Comparison of ENCODE assay signal across 29 cellular contexts in the genomic region with DNA sequence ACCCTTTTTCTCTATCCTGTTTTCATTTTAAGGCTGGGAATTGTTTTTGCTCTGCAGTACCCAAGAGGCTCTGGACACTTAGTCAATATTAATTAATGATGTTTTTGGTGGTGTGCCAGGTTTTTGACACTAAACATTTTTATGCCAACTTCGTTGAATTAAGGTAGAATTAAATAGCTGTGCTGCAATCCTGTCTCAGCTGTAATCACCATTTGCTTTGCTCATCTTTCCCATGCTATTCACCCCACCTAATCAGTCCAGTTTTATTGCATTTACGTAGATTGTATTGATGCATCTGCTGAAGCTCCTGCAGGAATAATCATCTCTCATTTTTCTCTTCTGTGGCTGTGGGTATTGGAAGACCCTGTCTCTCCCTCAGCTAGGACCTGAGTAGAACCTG.
"Had no signal": no experiment of that assay in that cellular context is flagged by ENCODE, and none has a peak within 500 bp of the region (broad histone marks: within the 10 kb centered on the region; RNA-seq: fewer than 3 reads in every experiment).

No MANE protein-coding gene starts in this region.

- FAIRE-seq: astrocyte, bronchial epithelial cell, colon, frontal cortex had no signal

- ATAC-seq: activated naive CD4-positive, alpha-beta T cell treated with anti-CD3 and anti-CD28 coated beads, Interleukin-2, amount 50 U/mL, for 72 hours; activated T-cell treated with anti-CD3 and anti-CD28 coated beads, Interleukin-2, amount 50 U/mL, for 72 hours; esophagus mucosa had no signal

- H3K36me3 ChIP-seq: brain microvascular endothelial cell had no signal

- DNase-seq: activated CD4-positive, alpha-beta memory T cell treated with anti-CD3 and anti-CD28 coated beads, Interleukin-2, amount 10 ng/mL, durations not matched to agents 7 days and 5 days; activated CD4-positive, alpha-beta T cell treated with anti-CD3 and anti-CD28 coated beads for 4 hours; activated CD4-positive, alpha-beta T cell treated with anti-CD3 and anti-CD28 coated beads, Interleukin-2, amount 10 ng/mL, durations not matched to agents 7 days and 5 days; activated CD4-positive, alpha-beta T cell treated with anti-CD3 and anti-CD28 coated beads, Interleukin-2, amount 50 U/mL, for 4 hours; activated CD4-positive, CD25-positive, alpha-beta regulatory T cell; activated CD4-positive, CD25-positive, alpha-beta regulatory T cell treated with anti-CD3 and anti-CD28 coated beads, Interleukin-2, amount 50 U/mL, for 72 hours; activated CD8-positive, alpha-beta memory T cell treated with anti-CD3 and anti-CD28 coated beads, Interleukin-2, amount 50 U/mL, for 48 hours; activated gamma-delta T cell; activated naive CD4-positive, alpha-beta T cell; activated naive CD4-positive, alpha-beta T cell treated with anti-CD3 and anti-CD28 coated beads, Interleukin-2, amount 10 ng/mL, durations not matched to agents 7 days and 5 days; activated naive CD8-positive, alpha-beta T cell treated with anti-CD3 and anti-CD28 coated beads, Interleukin-2, amount 10 ng/mL, durations not matched to agents 7 days and 5 days; activated T-cell treated with anti-CD3 and anti-CD28 coated beads for 4 hours; activated T-cell treated with anti-CD3 and anti-CD28 coated beads, Interleukin-2, amount 50 U/mL, for 24 hours; activated T-cell treated with anti-CD3 and anti-CD28 coated beads, Interleukin-2, amount 50 U/mL, for 72 hours; brain microvascular endothelial cell; cortex of kidney; dermis blood vessel endothelial cell; effector CD8-positive, alpha-beta T cell; endodermal cell; foreskin fibroblast; head of caudate nucleus; hippocampal formation; T-helper 2 cell had no signal

- H3K27ac ChIP-seq: brain microvascular endothelial cell had no signal

- H3K27me3 ChIP-seq: brain microvascular endothelial cell had no signal
